In genomic region chr16:15093940-15094827, GRCh38 we compare ENCODE assay signal across 8 cellular contexts. TPM values are rescaled to one million over a fixed set of nuclear protein-coding genes. Genes with fewer than 3 reads are reported as not detected.
DNase-seq lines count a peak whose midpoint lies in the region; TF ChIP-seq lines count a peak whose summit lies in the region.
"Not testable (repeated sequence)": the region's sequence is repeated elsewhere in the genome, so short reads cannot be mapped to it uniquely, and the experiment has no call there.

TSS of gene RRN3 (minus strand) at chr16:15094272. CDS start at chr16:15094233, 39 bp downstream.

- not testable (repeated sequence) for H3F3A ChIP-seq in MM.1S (ENCODE audit: insufficient read depth, low read length)

- H3K79me2 ChIP-seq in MM.1S (ENCODE audit: low read length): peaks cover 15% of the 10 kb centered on the region

- not testable (repeated sequence) for H3K9me2 ChIP-seq in MM.1S (replicated peaks; ENCODE audit: insufficient read depth, low read length)

- not testable (repeated sequence) for H3K9me3 Mint-ChIP-seq in neural crest cell

- not testable (repeated sequence) for H4K20me1 ChIP-seq in MM.1S (ENCODE audit: insufficient read depth, low read length)

- intact Hi-C loops in stomach (cut with DNase I; ENCODE audit: low total_unique reads): not testable (repeated sequence)

- H3K4me3 Mint-ChIP-seq in neural crest cell: peak within 1 kb of the TSS; percentile 99

- H2AFZ ChIP-seq in MM.1S (ENCODE audit: low read length): peak within 1 kb of the TSS; percentile 74

- TF ChIP-seq CTCF in MM.1S (IDR thresholded peaks at IDR 0.05; ENCODE audit: low read length); fibroblast of villous mesenchyme (IDR thresholded peaks at IDR 0.05; ENCODE audit: insufficient read depth, low read depth, low read length); neural crest cell (conservative IDR thresholded peaks at IDR 0.05); stomach (IDR thresholded peaks at IDR 0.05): not testable (repeated sequence)

- not testable (repeated sequence) for H3K4me1 ChIP-seq in MM.1S (ENCODE audit: low read length)
- peaks cover 13 to 23% (median 17%) of the 10 kb centered on the region in 4 donors for H3K4me1 ChIP-seq in stomach

- H3K27ac Mint-ChIP-seq in neural crest cell (ENCODE audit: unreplicated experiment): peak within 1 kb of the TSS; percentile 99

- not testable (repeated sequence) for H3K36me3 ChIP-seq in MM.1S (replicated peaks; ENCODE audit: insufficient read depth, low read length)
- peaks cover 13 to 27% (median 24%) of the 10 kb centered on the region in 4 donors for H3K36me3 ChIP-seq in stomach

- H3K36me3 Mint-ChIP-seq in neural crest cell (ENCODE audit: low read depth): not testable (repeated sequence)

- DNase-seq in G401 (ENCODE audit: low spot score) (peak; percentile 93), HCEC 1CT (peak; percentile 93), MM.1S (peak; percentile 92), SIG-M5 (lab: John Stamatoyannopoulos, UW) (peak; percentile 20), activated gamma-delta T cell (lab: John Stamatoyannopoulos, UW) (peak; percentile 75), fibroblast of villous mesenchyme (ENCODE audit: low read depth) (peak; percentile 91), neural crest cell (ENCODE audit: low read depth, low spot score) (peak; percentile 83), stomach (peak; percentile 94)

- H3K27me3 ChIP-seq in MM.1S (replicated peaks; ENCODE audit: insufficient read depth, low read length); stomach: not testable (repeated sequence)

- peak within 1 kb of the TSS; percentile 74 for H3K4me3 ChIP-seq in MM.1S (ENCODE audit: low read length)
- peak within 1 kb of the TSS; percentile 74 for H3K4me3 ChIP-seq in fibroblast of villous mesenchyme (ENCODE audit: low read depth, low read length)
- peak within 1 kb of the TSS; percentile 53 to 73 (median 61) for H3K4me3 ChIP-seq in stomach

- peaks cover 20% of the 10 kb centered on the region for H3K4me1 Mint-ChIP-seq in neural crest cell

- H3K9ac ChIP-seq in MM.1S (ENCODE audit: low read length): peak within 1 kb of the TSS; percentile 76

- not testable (repeated sequence) for TF ChIP-seq EP300 in stomach (IDR thresholded peaks at IDR 0.05)

- peak in 1 of 4 donors; percentile 14 for TF ChIP-seq POLR2A in stomach (IDR thresholded peaks at IDR 0.05)

- not testable (repeated sequence) for H3K27me3 Mint-ChIP-seq in neural crest cell (ENCODE audit: low read depth)

- H3K27ac ChIP-seq in MM.1S (ENCODE audit: low read length) (peak within 1 kb of the TSS; percentile 13; the same call in 1 of the 2 replicates), stomach (peak within 1 kb of the TSS; percentile 75 to 89 (median 84))

- not testable (repeated sequence) for H3K9me3 ChIP-seq in MM.1S (replicated peaks; ENCODE audit: insufficient read depth, low read length); stomach

- WGBS in stomach, 5 donors: 2 to 3% (median 2%) methylated on average over 42 to 56 of the region's 56 CpGs

- peak within 1 kb of the TSS; percentile 84 for H3K4me2 ChIP-seq in MM.1S (ENCODE audit: low read depth, low read length)

- in situ Hi-C loops in G401 (cut with HindIII; ENCODE audit: low sequenced_read_pairs): not testable (repeated sequence)

RNA-seq across cellular contexts. Expression of gene RRN3, which starts in this region (rescaled TPM):
- 23.8 and 25.5 TPM in 2 replicates for total RNA-seq in G401 (2014; rRNA removed; shearing (Covaris generic))
- total RNA-seq in fibroblast of villous mesenchyme (28.7 and 43.2 TPM in 2 replicates), neural crest cell (30.7 and 31.8 TPM in 2 replicates), stomach (10 to 100 TPM in 4 of 5 donors, 1 to 10 TPM in 1; 7.0 to 60.2 (median 14.3) TPM)
- 10 to 100 TPM in 1 of 3 donors, 1 to 10 TPM in 2; 8.8 to 14.4 (median 9.9) TPM for polyA plus RNA-seq in stomach

Comparison
In these comparisons a context has a peak if more than half of its experiments do, and no peak if none do; other contexts are left out.
1. Peak in every context shown above with its lines: DNase-seq, H3K4me3 ChIP-seq and H3K27ac ChIP-seq.
2. DNase-seq: peak in every context shown above with its lines; median percentile 94 in stomach; 93 in G401; 93 in HCEC 1CT; 92 in MM.1S; 91 in fibroblast of villous mesenchyme; 83 in neural crest cell; 75 in activated gamma-delta T cell; 20 in SIG-M5.